In the genomic region with DNA sequence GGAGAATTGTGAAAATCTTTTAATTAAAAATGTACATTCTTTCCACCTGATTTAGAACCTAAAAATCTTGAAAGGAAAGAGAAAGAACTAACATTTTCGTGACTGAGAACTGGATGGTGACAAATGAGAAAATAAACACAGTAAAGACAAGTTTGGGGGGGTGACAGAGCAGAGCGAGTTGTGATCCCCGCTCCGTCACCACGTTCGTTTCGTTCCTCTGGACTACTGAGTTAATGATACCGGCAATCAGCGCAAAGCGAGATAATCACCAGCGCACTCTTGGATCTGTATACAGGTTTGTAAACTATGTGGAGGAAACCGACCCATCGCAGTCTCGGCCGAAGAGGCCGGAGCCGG, we compare ENCODE assay signal across 8 cellular contexts. TPM values are rescaled to one million over a fixed set of nuclear protein-coding genes. Genes with fewer than 3 reads are reported as not detected.
DNase-seq lines count a peak whose midpoint lies in the region; ATAC-seq, FAIRE-seq and TF ChIP-seq lines count a peak whose summit lies in the region.

No MANE protein-coding gene starts in this region.

- peaks cover 0 to 13% of the 10 kb centered on the region in 2 donors for H3K27me3 Mint-ChIP-seq in CD8-positive, alpha-beta memory T cell
- peaks cover 38% of the 10 kb centered on the region for H3K27me3 Mint-ChIP-seq in neural crest cell (ENCODE audit: low read depth)

- no peak overlapping the region for H2BK120ac ChIP-seq in H1 (replicated peaks; ENCODE audit: low read depth, low read length)

- peak overlapping the region; percentile 86 for H3K4me3 ChIP-seq in CD8-positive, alpha-beta memory T cell (ENCODE audit: low read length)
- peak overlapping the region; percentile 72 for H3K4me3 ChIP-seq in Karpas-422 (ENCODE audit: low read length)
- peak overlapping the region; percentile 76 to 97 (median 90) for H3K4me3 ChIP-seq in H1 (ENCODE audit: extremely low read depth in 1 of 4, insufficient read depth in 2 of 4, low read depth in 3 of 4, low read length in 4 of 4)

- no peaks in the 10 kb centered on the region for H3K9me2 ChIP-seq in Karpas-422 (replicated peaks; ENCODE audit: insufficient read depth, low read length)

- no peak for TF ChIP-seq EP300 in H1 (IDR thresholded peaks at IDR 0.05; ENCODE audit: borderline replicate concordance in 1 of 2, low read depth in 2 of 2, low read length in 2 of 2)

- H4K5ac ChIP-seq in H1 (ENCODE audit: insufficient read length, low read depth, low read length) = peak overlapping the region; percentile 1

- H3K79me2 ChIP-seq in Karpas-422 (ENCODE audit: low read length) = no peaks in the 10 kb centered on the region
- H3K79me2 ChIP-seq in H1 (ENCODE audit: control insufficient read depth in 1 of 2, insufficient read depth in 2 of 2, low read length in 2 of 2) = no peaks in the 10 kb centered on the region

- no peak overlapping the region for H3K14ac ChIP-seq in H1 (ENCODE audit: insufficient read length)

- H3K23ac ChIP-seq in H1 (ENCODE audit: insufficient read length) = no peak overlapping the region

- H2BK5ac ChIP-seq in H1 (ENCODE audit: low read depth, low read length) = peak overlapping the region; percentile 73

- H3K9me3 Mint-ChIP-seq in CD8-positive, alpha-beta memory T cell = peaks cover 0 to 4% (median 3%) of the 10 kb centered on the region in 5 donors
- H3K9me3 Mint-ChIP-seq in neural crest cell = peaks cover 2% of the 10 kb centered on the region

- no peak overlapping the region for H2AK5ac ChIP-seq in H1 (ENCODE audit: low read depth, low read length)

- no peaks in the 10 kb centered on the region; the same call in 1 of the 2 replicates for H3K23me2 ChIP-seq in H1 (ENCODE audit: low read depth, low read length)

- 36% methylated on average over 17 of the region's 17 CpGs; no CpG with 5 or more reads in 1 of the 2 experiments for WGBS in H1 (ENCODE audit: extremely low coverage in 1 of 2, insufficient coverage in 1 of 2, insufficient read length in 1 of 2, insufficient replicate concordance in 2 of 2, low coverage in 1 of 2, low lambda C conversion rate in 2 of 2, missing lambda C conversion rate in 1 of 2), 2 experiments

- H3K27me3 ChIP-seq in CD8-positive, alpha-beta memory T cell (ENCODE audit: insufficient read depth, low read length, poor library complexity, severe bottlenecking) = no peaks in the 10 kb centered on the region
- no peaks in the 10 kb centered on the region for H3K27me3 ChIP-seq in Karpas-422 (ENCODE audit: low read length)
- H3K27me3 ChIP-seq in H1 (replicated peaks in 1 of 4; ENCODE audit: control insufficient read depth in 3 of 4, extremely low read depth in 1 of 4, insufficient read depth in 3 of 4, low read length in 3 of 4) = no peaks in the 10 kb centered on the region

- no peak for TF ChIP-seq RAD21 in H1 (IDR thresholded peaks at IDR 0.05 in 1 of 2, conservative IDR thresholded peaks at IDR 0.05 in 1 of 2; ENCODE audit: low read depth in 2 of 2, low read length in 2 of 2)

- peak overlapping the region; percentile 97 for H3K27ac ChIP-seq in CD8-positive, alpha-beta memory T cell (ENCODE audit: low read depth, low read length)
- H3K27ac ChIP-seq in Karpas-422 (ENCODE audit: low read length) (peak overlapping the region; percentile 87), H1 (ENCODE audit: low read depth, low read length) (peak overlapping the region; percentile 65; the same call in 1 of the 2 replicates)

- no peak for DNase-seq in CD8-positive, alpha-beta memory T cell
- no peak for DNase-seq in Karpas-422
- DNase-seq in H1 (ENCODE audit: low read depth in 1 of 2, low spot score in 2 of 2) = no peak
- no peak for DNase-seq in neural crest cell (ENCODE audit: low read depth, low spot score)
- no peak for DNase-seq in anterior cingulate cortex (lab: John Stamatoyannopoulos, UW)
- DNase-seq in NCI-H82 (lab: John Stamatoyannopoulos, UW) = no peak
- DNase-seq in hippocampal formation (lab: John Stamatoyannopoulos, UW) = no peak

- peak overlapping the region; percentile 95; the same call in 1 of the 2 replicates for H4K8ac ChIP-seq in H1 (ENCODE audit: extremely low read depth, insufficient read depth, low read length)

- H2AFZ ChIP-seq in Karpas-422 (ENCODE audit: low read length) (peak overlapping the region; percentile 86), H1 (ENCODE audit: low read length) (peak overlapping the region; percentile 88)

- no peak overlapping the region for H3K4ac ChIP-seq in H1 (replicated peaks; ENCODE audit: insufficient read length, low read depth, low read length)

- H2BK20ac ChIP-seq in H1 (ENCODE audit: low read length) = no peak overlapping the region

- TF ChIP-seq CTCF in H1 (IDR thresholded peaks at IDR 0.05; ENCODE audit: control extremely low read depth in 1 of 3, insufficient read depth in 1 of 3, low read depth in 1 of 3, low read length in 3 of 3) = no peak
- no peak for TF ChIP-seq CTCF in neural crest cell (conservative IDR thresholded peaks at IDR 0.05)

- POLR2A ChIA-PET in CD8-positive, alpha-beta memory T cell (lab: Charles Lee) = interaction anchor here (0.6 kb wide), 1 partner anchor 85 kb away, joined by 3 read pairs; a partner anchor contains a TSS
- POLR2A ChIA-PET in H1 (lab: Charles Lee; ENCODE audit: partially characterized antibody) = interaction anchor here (0.8 kb wide), 1 partner anchor 9 kb away, joined by 3 read pairs; no protein-coding TSS in a partner anchor

- no peaks in the 10 kb centered on the region for H3K36me3 ChIP-seq in CD8-positive, alpha-beta memory T cell (ENCODE audit: insufficient read depth, low read length)
- H3K36me3 ChIP-seq in Karpas-422 (ENCODE audit: insufficient read depth, low read length) (no peaks in the 10 kb centered on the region), H1 (ENCODE audit: control insufficient read depth in 2 of 4, insufficient read depth in 4 of 4, low read length in 3 of 4) (no peaks in the 10 kb centered on the region)

- peak overlapping the region; percentile 98 to 100 (median 99) for H3K27ac Mint-ChIP-seq in CD8-positive, alpha-beta memory T cell
- H3K27ac Mint-ChIP-seq in neural crest cell (ENCODE audit: unreplicated experiment) = peak overlapping the region; percentile 97

- peak overlapping the region; percentile 72 for H3K18ac ChIP-seq in H1 (ENCODE audit: extremely low read depth, low read length)

- ATAC-seq in HG02870 (IDR thresholded peaks at IDR 0.05; ENCODE audit: unreplicated experiment) = no peak

- peak overlapping the region; percentile 72 for H3K4me2 ChIP-seq in Karpas-422 (ENCODE audit: low read depth, low read length, poor library complexity, severe bottlenecking)
- peak overlapping the region; percentile 66 to 75 for H3K4me2 ChIP-seq in H1 (ENCODE audit: insufficient read depth in 1 of 2, low read depth in 2 of 2, low read length in 2 of 2)

- peaks cover 24 to 45% (median 42%) of the 10 kb centered on the region in 3 donors for H3K4me1 Mint-ChIP-seq in CD8-positive, alpha-beta memory T cell
- peaks cover 21% of the 10 kb centered on the region for H3K4me1 Mint-ChIP-seq in neural crest cell

- H3K56ac ChIP-seq in H1 (replicated peaks; ENCODE audit: insufficient read length, low read depth, low read length) = no peak overlapping the region

- no peak for FAIRE-seq in H1 (lab: Jason Lieb, UNC)

- H3K79me1 ChIP-seq in H1 (ENCODE audit: low read depth, low read length) = no peaks in the 10 kb centered on the region

- H3K4me3 Mint-ChIP-seq in CD8-positive, alpha-beta memory T cell = peak overlapping the region; percentile 92 to 100 (median 97)
- peak overlapping the region; percentile 94 for H3K4me3 Mint-ChIP-seq in neural crest cell

- 0 out of 2 replicates have a peak overlapping the region, but pooled peaks have one; percentile 67 for H2BK15ac ChIP-seq in H1 (ENCODE audit: low read length)

- peaks cover 18% of the 10 kb centered on the region for H3K4me1 ChIP-seq in CD8-positive, alpha-beta memory T cell (ENCODE audit: insufficient read depth, low read length)
- H3K4me1 ChIP-seq in Karpas-422 (ENCODE audit: low read length) (peaks cover 12% of the 10 kb centered on the region), H1 (replicated peaks in 1 of 4; ENCODE audit: control insufficient read depth in 3 of 4, insufficient read depth in 4 of 4, low read length in 3 of 4) (peaks cover 0 to 2% (median under 1%) of the 10 kb centered on the region in 4 experiments; a peak in 3 of 7 replicates)

- H2BK12ac ChIP-seq in H1 (ENCODE audit: low read depth, low read length) = no peak overlapping the region; the same call in 1 of the 2 replicates

- peaks cover 0 to 13% (median 4%) of the 10 kb centered on the region in 3 donors for H3K36me3 Mint-ChIP-seq in CD8-positive, alpha-beta memory T cell
- peaks cover 5% of the 10 kb centered on the region for H3K36me3 Mint-ChIP-seq in neural crest cell (ENCODE audit: low read depth)

- H3K9ac ChIP-seq in Karpas-422 (ENCODE audit: low read length) = peak overlapping the region; percentile 78
- H3K9ac ChIP-seq in H1 (replicated peaks in 1 of 4; ENCODE audit: extremely low read depth in 1 of 4, low read depth in 3 of 4, low read length in 3 of 4) = peak overlapping the region in 3 of 4 experiments; percentile 68 to 75 (median 74); a peak in 6 of 7 replicates

- H3K9me3 ChIP-seq in CD8-positive, alpha-beta memory T cell (ENCODE audit: low read length) = no peaks in the 10 kb centered on the region
- H3K9me3 ChIP-seq in Karpas-422 (ENCODE audit: low read length) (no peaks in the 10 kb centered on the region), H1 (ENCODE audit: insufficient read depth in 2 of 2, low read depth in 1 of 2, low read length in 1 of 2) (no peaks in the 10 kb centered on the region)

- CTCF ChIA-PET in CD8-positive, alpha-beta memory T cell (lab: Charles Lee) = no interaction called here
- CTCF ChIA-PET in H1 (lab: Charles Lee; ENCODE audit: partially characterized antibody) = interaction anchor here (1.1 kb wide), 1 partner anchor 41 kb away, joined by 3 read pairs; no protein-coding TSS in a partner anchor

- no peak for TF ChIP-seq POLR2A in H1 (IDR thresholded peaks at IDR 0.05; ENCODE audit: control extremely low read depth in 1 of 2, low read depth in 2 of 2, low read length in 2 of 2)

- H4K91ac ChIP-seq in H1 (replicated peaks; ENCODE audit: insufficient read length, low read length) = no peak overlapping the region

- no peaks in the 10 kb centered on the region for H4K20me1 ChIP-seq in Karpas-422 (ENCODE audit: insufficient read depth, low read depth, low read length)
- no peaks in the 10 kb centered on the region for H4K20me1 ChIP-seq in H1 (replicated peaks in 1 of 2; ENCODE audit: control insufficient read depth in 1 of 2, insufficient read depth in 2 of 2, low read length in 2 of 2)

RNA-seq across cellular contexts. Expression of a gene that starts 31.2 kb away (rescaled TPM):
- not detected for total RNA-seq in CD8-positive, alpha-beta memory T cell
- not detected for polyA plus RNA-seq in CD8-positive, alpha-beta memory T cell
- not detected in 2 replicates for total RNA-seq in Karpas-422 (2014; rRNA removed; shearing (Covaris generic); ENCODE audit: low replicate concordance)
- not detected in 2 replicates for total RNA-seq in H1 (2021; fragmentation: NEBNext Ultra II Directional; extraction: Animal tissue kit (Norgen Biotek cat#: 25700))
- not detected in 2 replicates for polyA plus RNA-seq in H1 (2011; rRNA removed)
- polyA plus RNA-seq in H1 (2011; cell fraction: cytosol; rRNA removed) = not detected
- polyA plus RNA-seq in H1 (2011; cell fraction: nucleus; rRNA removed) = not detected
- polyA plus RNA-seq in H1 (2012, experiment 1 of 2) = 0.28 to 0.35 TPM in 2 of 4 replicates, not detected in the others
- polyA plus RNA-seq in H1 (2012, experiment 2 of 2) = not detected
- not detected for polyA plus RNA-seq in H1 (2013, experiment 1 of 2)
- polyA plus RNA-seq in H1 (2013, experiment 2 of 2) = not detected
- not detected in 2 replicates for polyA minus RNA-seq in H1 (2011; rRNA and poly(A)+ RNA removed)
- polyA minus RNA-seq in H1 (2011; cell fraction: cytosol; rRNA and poly(A)+ RNA removed) = not detected
- not detected for polyA minus RNA-seq in H1 (2011; cell fraction: nucleus; rRNA and poly(A)+ RNA removed)
- not detected in 2 replicates for total RNA-seq in neural crest cell
